ENCODE assay signal across 14 cellular contexts in the genomic region with DNA sequence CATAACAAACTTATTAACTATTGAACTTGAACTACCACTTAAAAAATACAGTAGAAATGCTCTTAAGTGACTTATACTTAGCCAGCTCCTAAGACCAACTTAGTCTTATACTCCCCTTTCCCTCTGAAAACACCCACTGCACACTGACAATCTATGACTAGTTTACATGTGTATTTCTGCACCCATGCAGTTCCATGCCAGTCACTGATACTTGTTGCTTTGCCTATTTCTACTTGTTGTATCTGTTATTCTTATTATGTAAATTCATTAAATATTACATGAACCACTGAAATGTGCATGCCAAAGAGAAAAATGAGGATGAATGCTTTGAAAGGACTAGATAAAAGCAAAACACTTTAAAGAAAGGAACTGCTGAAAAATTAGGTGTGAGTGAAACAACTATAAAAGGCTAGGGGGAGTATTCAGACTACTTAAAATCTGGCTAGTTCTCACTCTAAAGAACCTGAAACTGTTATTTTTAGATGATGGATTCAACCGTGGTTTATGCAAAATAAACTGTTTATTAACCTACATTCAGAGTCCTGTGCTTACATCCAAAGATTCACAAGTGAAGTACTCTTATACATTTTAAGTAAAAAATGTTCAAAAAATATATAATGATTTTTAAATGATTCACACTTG.
DNase-seq lines count a peak whose midpoint lies in the region; ATAC-seq, FAIRE-seq and TF ChIP-seq lines count a peak whose summit lies in the region.
"Had no signal": no experiment of that assay in that cellular context is flagged by ENCODE, and none has a peak within 500 bp of the region (broad histone marks: within the 10 kb centered on the region; RNA-seq: fewer than 3 reads in every experiment).

No MANE protein-coding gene starts in this region.

- no peak overlapping the region for H3K27ac ChIP-seq in smooth muscle cell (ENCODE audit: low read depth)
- H3K27ac ChIP-seq: upper lobe of right lung had no signal

- H3F3A ChIP-seq in smooth muscle cell (ENCODE audit: low read depth): no peaks in the 10 kb centered on the region

- no peak for DNase-seq in GM12864 (ENCODE audit: low read depth)
- DNase-seq in AG20443 (ENCODE audit: low spot score): no peak
- no peak for DNase-seq in smooth muscle cell (lab: John Stamatoyannopoulos, UW; ENCODE audit: unreplicated experiment)
- no peak for DNase-seq in D721Med (ENCODE audit: insufficient read length, low spot score)
- DNase-seq in NCI-H1930 (lab: John Stamatoyannopoulos, UW): no peak
- DNase-seq: activated CD4-positive, alpha-beta T cell treated with anti-CD3 and anti-CD28 coated beads for 4 hours; foreskin fibroblast; upper lobe of right lung had no signal

- H3K79me2 ChIP-seq in smooth muscle cell (ENCODE audit: low read depth): no peaks in the 10 kb centered on the region

- H3K4me2 ChIP-seq in smooth muscle cell: no peak overlapping the region

- WGBS in smooth muscle cell (ENCODE audit: low lambda C conversion rate): 79% methylated on average over 1 of the region's 1 CpG

- H3K4me1 ChIP-seq in smooth muscle cell (ENCODE audit: low read depth): no peaks in the 10 kb centered on the region
- H3K4me1 ChIP-seq: HAP-1, upper lobe of right lung had no signal

- H3K4me3 ChIP-seq in GM12864 (ENCODE audit: low read depth, low read length): no peak overlapping the region
- no peak overlapping the region for H3K4me3 ChIP-seq in smooth muscle cell
- H3K4me3 ChIP-seq: HAP-1, upper lobe of right lung had no signal

- no peaks in the 10 kb centered on the region for H4K20me1 ChIP-seq in smooth muscle cell (ENCODE audit: low read depth)

- H3K9ac ChIP-seq in smooth muscle cell (ENCODE audit: low read depth): no peak overlapping the region

- TF ChIP-seq CTCF in GM12864 (IDR thresholded peaks at IDR 0.05; ENCODE audit: low read depth, low read length, missing control alignments) (peak; percentile 3), smooth muscle cell (IDR thresholded peaks at IDR 0.05; ENCODE audit: borderline replicate concordance, insufficient read depth, poor library complexity, severe bottlenecking) (no peak), D721Med (IDR thresholded peaks at IDR 0.05; ENCODE audit: insufficient read depth, missing control alignments) (no peak)

- H3K36me3 ChIP-seq in smooth muscle cell (ENCODE audit: low read depth): no peaks in the 10 kb centered on the region
- H3K36me3 ChIP-seq: HAP-1, upper lobe of right lung had no signal

- no peaks in the 10 kb centered on the region for H3K9me3 ChIP-seq in smooth muscle cell (replicated peaks; ENCODE audit: low read depth)
- H3K9me3 ChIP-seq: HAP-1, upper lobe of right lung had no signal

- ATAC-seq in GM19351 (IDR thresholded peaks at IDR 0.05; ENCODE audit: unreplicated experiment) (peak; percentile 92), HG02798 (IDR thresholded peaks at IDR 0.05; ENCODE audit: poor library complexity, unreplicated experiment) (peak; percentile 92), HG03520 (IDR thresholded peaks at IDR 0.05; ENCODE audit: unreplicated experiment) (peak; percentile 77)
- ATAC-seq: activated T-helper 17 cell treated with anti-CD3 and anti-CD28 coated beads, Interleukin-2, amount 50 U/mL, for 72 hours had no signal

- no peak for FAIRE-seq in D721Med (lab: Jason Lieb, UNC)
- FAIRE-seq: HTR-8/SVneo had no signal

- no peak overlapping the region for H2AFZ ChIP-seq in smooth muscle cell (ENCODE audit: low read depth)

- no peaks in the 10 kb centered on the region for H3K27me3 ChIP-seq in smooth muscle cell (ENCODE audit: low read depth)
- H3K27me3 ChIP-seq: upper lobe of right lung had no signal
